Comparison of ENCODE assay signal across 10 cellular contexts in genomic region chr3:58874795-58875194, GRCh38.
DNase-seq lines count a peak whose midpoint lies in the region; ATAC-seq lines count a peak whose summit lies in the region.
"Had no signal": no experiment of that assay in that cellular context is flagged by ENCODE, and none has a peak within 500 bp of the region (broad histone marks: within the 10 kb centered on the region; RNA-seq: fewer than 3 reads in every experiment).

No MANE protein-coding gene starts in this region.

- DNase-seq in activated naive CD4-positive, alpha-beta T cell treated with anti-CD3 and anti-CD28 coated beads for 36 hours, result peak; percentile 46
- DNase-seq in activated naive CD4-positive, alpha-beta T cell treated with anti-CD3 and anti-CD28 coated beads, Interleukin-2, amount 10 ng/mL, durations not matched to agents 7 days and 5 days, result no peak
- DNase-seq in RPMI7951 (ENCODE audit: low read depth), result peak; percentile 57
- no peak for DNase-seq in stimulated activated naive B cell treated with anti-CD40 and anti-IgM and Interleukin-4, amounts not matched to agents 10 μg/mL and 1 μg/mL and 100 μg/mL, for 72 hours
- DNase-seq in G401 (ENCODE audit: low spot score), result no peak
- no peak for DNase-seq in T-helper 9 cell
- DNase-seq in NCI-H524 treated with DMSO at 0.1 percent for 48 hours (lab: John Stamatoyannopoulos, UW), result no peak
- DNase-seq: dorsolateral prefrontal cortex, sigmoid colon had no signal

- intact Hi-C loops in activated naive CD4-positive, alpha-beta T cell treated with anti-CD3 and anti-CD28 coated beads for 36 hours (cut with micrococcal nuclease), result loop anchor here (2.0 to 10.0 kb wide), 4 partner anchors 176 to 567 kb away; partner anchors contain the start of genes CFAP20DC, HTD2 and RPP14

- in situ Hi-C loops in G401 (cut with HindIII; ENCODE audit: low sequenced_read_pairs), result no loop called here

- peak overlapping the region; percentile 77 for H3K27ac Mint-ChIP-seq in activated naive CD4-positive, alpha-beta T cell treated with anti-CD3 and anti-CD28 coated beads for 36 hours
- no peak overlapping the region for H3K27ac Mint-ChIP-seq in activated naive CD4-positive, alpha-beta T cell treated with anti-CD3 and anti-CD28 coated beads, Interleukin-2, amount 10 ng/mL, durations not matched to agents 7 days and 5 days
- H3K27ac Mint-ChIP-seq in stimulated activated naive B cell treated with anti-CD40 and anti-IgM and Interleukin-4, amounts not matched to agents 10 μg/mL and 1 μg/mL and 100 μg/mL, for 72 hours, result peak overlapping the region; percentile 72

- peaks cover 16% of the 10 kb centered on the region for H3K27me3 Mint-ChIP-seq in activated naive CD4-positive, alpha-beta T cell treated with anti-CD3 and anti-CD28 coated beads for 36 hours (ENCODE audit: low read depth)
- peaks cover 4% of the 10 kb centered on the region for H3K27me3 Mint-ChIP-seq in activated naive CD4-positive, alpha-beta T cell treated with anti-CD3 and anti-CD28 coated beads, Interleukin-2, amount 10 ng/mL, durations not matched to agents 7 days and 5 days
- H3K27me3 Mint-ChIP-seq in stimulated activated naive B cell treated with anti-CD40 and anti-IgM and Interleukin-4, amounts not matched to agents 10 μg/mL and 1 μg/mL and 100 μg/mL, for 72 hours, result no peaks in the 10 kb centered on the region

- no peaks in the 10 kb centered on the region for H3K9me3 Mint-ChIP-seq in activated naive CD4-positive, alpha-beta T cell treated with anti-CD3 and anti-CD28 coated beads for 36 hours
- H3K9me3 Mint-ChIP-seq in activated naive CD4-positive, alpha-beta T cell treated with anti-CD3 and anti-CD28 coated beads, Interleukin-2, amount 10 ng/mL, durations not matched to agents 7 days and 5 days, result no peaks in the 10 kb centered on the region
- H3K9me3 Mint-ChIP-seq in stimulated activated naive B cell treated with anti-CD40 and anti-IgM and Interleukin-4, amounts not matched to agents 10 μg/mL and 1 μg/mL and 100 μg/mL, for 72 hours, result no peaks in the 10 kb centered on the region

- no peaks in the 10 kb centered on the region for H3K36me3 Mint-ChIP-seq in activated naive CD4-positive, alpha-beta T cell treated with anti-CD3 and anti-CD28 coated beads for 36 hours (ENCODE audit: low read depth)
- no peaks in the 10 kb centered on the region for H3K36me3 Mint-ChIP-seq in activated naive CD4-positive, alpha-beta T cell treated with anti-CD3 and anti-CD28 coated beads, Interleukin-2, amount 10 ng/mL, durations not matched to agents 7 days and 5 days
- H3K36me3 Mint-ChIP-seq in stimulated activated naive B cell treated with anti-CD40 and anti-IgM and Interleukin-4, amounts not matched to agents 10 μg/mL and 1 μg/mL and 100 μg/mL, for 72 hours, result no peaks in the 10 kb centered on the region

- H3K4me1 Mint-ChIP-seq in activated naive CD4-positive, alpha-beta T cell treated with anti-CD3 and anti-CD28 coated beads for 36 hours (ENCODE audit: low read depth), result peaks cover 15% of the 10 kb centered on the region
- peaks cover 7% of the 10 kb centered on the region for H3K4me1 Mint-ChIP-seq in activated naive CD4-positive, alpha-beta T cell treated with anti-CD3 and anti-CD28 coated beads, Interleukin-2, amount 10 ng/mL, durations not matched to agents 7 days and 5 days
- H3K4me1 Mint-ChIP-seq in stimulated activated naive B cell treated with anti-CD40 and anti-IgM and Interleukin-4, amounts not matched to agents 10 μg/mL and 1 μg/mL and 100 μg/mL, for 72 hours, result peaks cover 15 to 16% of the 10 kb centered on the region in 2 donors

- CTCF ChIA-PET in activated naive CD4-positive, alpha-beta T cell treated with anti-CD3 and anti-CD28 coated beads for 36 hours (lab: Charles Lee), result no interaction called here
- CTCF ChIA-PET in activated naive CD4-positive, alpha-beta T cell treated with anti-CD3 and anti-CD28 coated beads, Interleukin-2, amount 10 ng/mL, durations not matched to agents 7 days and 5 days (lab: Charles Lee), result no interaction called here

- ATAC-seq in HG02870 (IDR thresholded peaks at IDR 0.05; ENCODE audit: unreplicated experiment), result peak; percentile 80
- peak; percentile 96 to 99 for ATAC-seq in stimulated activated naive B cell treated with anti-CD40 and anti-IgM and Interleukin-4, amounts not matched to agents 10 μg/mL and 1 μg/mL and 100 μg/mL, for 72 hours (replicated peaks)

- no peak overlapping the region for H3K4me3 Mint-ChIP-seq in activated naive CD4-positive, alpha-beta T cell treated with anti-CD3 and anti-CD28 coated beads for 36 hours
- H3K4me3 Mint-ChIP-seq in activated naive CD4-positive, alpha-beta T cell treated with anti-CD3 and anti-CD28 coated beads, Interleukin-2, amount 10 ng/mL, durations not matched to agents 7 days and 5 days, result no peak overlapping the region
- peak overlapping the region in 1 of 2 donors; percentile 22 for H3K4me3 Mint-ChIP-seq in stimulated activated naive B cell treated with anti-CD40 and anti-IgM and Interleukin-4, amounts not matched to agents 10 μg/mL and 1 μg/mL and 100 μg/mL, for 72 hours

Comparison
In these comparisons a context has a peak if more than half of its experiments do, and no peak if none do; other contexts are left out.
1. DNase-seq: peak in activated naive CD4-positive, alpha-beta T cell treated with anti-CD3 and anti-CD28 coated beads for 36 hours (single experiment) and RPMI7951 (single experiment); none in activated naive CD4-positive, alpha-beta T cell treated with anti-CD3 and anti-CD28 coated beads, Interleukin-2, amount 10 ng/mL, durations not matched to agents 7 days and 5 days (single experiment), stimulated activated naive B cell treated with anti-CD40 and anti-IgM and Interleukin-4, amounts not matched to agents 10 μg/mL and 1 μg/mL and 100 μg/mL, for 72 hours (single experiment), G401 (single experiment), T-helper 9 cell (single experiment) and NCI-H524 treated with DMSO at 0.1 percent for 48 hours (single experiment).